Comparison of ENCODE assay signal across 20 cellular contexts in the genomic region with DNA sequence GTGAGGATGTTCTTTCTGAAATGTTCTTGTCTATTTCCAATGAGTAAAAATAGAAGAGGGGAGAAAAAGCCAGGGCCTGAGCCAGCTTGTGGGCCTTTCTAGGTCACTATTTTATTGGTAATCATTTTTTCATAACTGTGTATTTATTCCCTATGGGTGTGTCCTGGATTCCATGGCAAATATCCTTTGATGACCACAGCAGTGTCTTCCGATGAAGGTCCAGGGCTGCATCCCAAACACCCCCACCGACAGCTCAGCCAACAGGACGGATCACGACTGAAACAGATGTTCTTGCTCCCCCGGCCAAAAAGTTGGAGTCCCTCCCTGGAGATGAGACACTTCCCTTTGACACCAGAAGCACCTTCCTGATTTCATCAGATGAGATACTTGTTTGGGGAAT.
DNase-seq lines count a peak whose midpoint lies in the region; ATAC-seq and TF ChIP-seq lines count a peak whose summit lies in the region.
"Had no signal": no experiment of that assay in that cellular context is flagged by ENCODE, and none has a peak within 500 bp of the region (broad histone marks: within the 10 kb centered on the region; RNA-seq: fewer than 3 reads in every experiment).

No MANE protein-coding gene starts in this region.

- intact Hi-C loops in left ventricle myocardium superior (cut with micrococcal nuclease) = no loop called here

- H3K4me1 ChIP-seq in RWPE2 (ENCODE audit: insufficient read depth, poor library complexity, severe bottlenecking) (peaks cover 34% of the 10 kb centered on the region), skeletal muscle tissue (ENCODE audit: control insufficient read depth in 3 of 3, insufficient read depth in 3 of 3, low read length in 3 of 3) (peaks cover 0 to 8% (median 2%) of the 10 kb centered on the region in 3 donors)
- H3K4me1 ChIP-seq: BE2C, SJCRH30 had no signal

- H3K9me3 ChIP-seq in MG63 (no peaks in the 10 kb centered on the region), RWPE2 (ENCODE audit: severe bottlenecking) (peaks cover 3% of the 10 kb centered on the region), skeletal muscle tissue (ENCODE audit: control insufficient read depth in 3 of 3, low read length in 3 of 3) (no peaks in the 10 kb centered on the region)
- H3K9me3 ChIP-seq: BE2C, SJCRH30 had no signal

- H3K4me3 ChIP-seq in MG63 (no peak overlapping the region), RWPE2 (ENCODE audit: severe bottlenecking) (no peak overlapping the region), skeletal muscle tissue (ENCODE audit: low read length in 3 of 3) (no peak overlapping the region)
- H3K4me3 ChIP-seq: SJCRH30 had no signal

- peak; percentile 8 for DNase-seq in MG63
- DNase-seq in RWPE2 (ENCODE audit: low spot score) = no peak
- peak; percentile 57 for DNase-seq in left ventricle myocardium superior
- DNase-seq in GM03348 (ENCODE audit: low spot score) = no peak
- no peak for DNase-seq in stimulated activated CD8-positive, alpha-beta memory T cell treated with anti-CD3 and anti-CD28 coated beads, Interleukin-4, amount 100 ng/mL, for 48 hours
- no peak for DNase-seq in kidney glomerular epithelial cell (lab: John Stamatoyannopoulos, UW)
- DNase-seq: BE2C; CD4-positive, CD25-positive, alpha-beta regulatory T cell; EL; GF-D8; H9; HFFc6; Kasumi-1; NCI-H1417; NCI-H187; NCI-H446; NCI-H526; RPMI8226; SJCRH30 had no signal

- H3K36me3 ChIP-seq in MG63 = no peaks in the 10 kb centered on the region
- no peaks in the 10 kb centered on the region for H3K36me3 ChIP-seq in RWPE2 (ENCODE audit: low read depth)
- H3K36me3 ChIP-seq in skeletal muscle tissue (ENCODE audit: control insufficient read depth in 3 of 3, insufficient read depth in 3 of 3, low read length in 3 of 3) = no peaks in the 10 kb centered on the region
- H3K36me3 ChIP-seq: BE2C, SJCRH30 had no signal

- no peak overlapping the region for H3K9ac ChIP-seq in skeletal muscle tissue (ENCODE audit: low read depth in 1 of 3, low read length in 3 of 3)

- ATAC-seq in RWPE2 (ENCODE audit: low read depth) (no peak), left ventricle myocardium superior (peak; percentile 83)

- no peak for TF ChIP-seq CTCF in RWPE2 (IDR thresholded peaks at IDR 0.05; ENCODE audit: poor library complexity, severe bottlenecking)

- H3K27me3 ChIP-seq in MG63 = no peaks in the 10 kb centered on the region
- no peaks in the 10 kb centered on the region for H3K27me3 ChIP-seq in RWPE2 (ENCODE audit: insufficient read depth, poor library complexity, severe bottlenecking)
- H3K27me3 ChIP-seq in skeletal muscle tissue (ENCODE audit: control insufficient read depth in 3 of 3, insufficient read depth in 3 of 3, low read length in 3 of 3) = peaks cover 0 to 4% (median 0%) of the 10 kb centered on the region in 3 donors
- H3K27me3 ChIP-seq: BE2C, SJCRH30 had no signal

- peak overlapping the region; percentile 85 for H3K27ac ChIP-seq in RWPE2 (ENCODE audit: poor library complexity, severe bottlenecking)
- peak overlapping the region; percentile 29 for H3K27ac ChIP-seq in skeletal muscle tissue (ENCODE audit: low read depth, low read length)
- H3K27ac ChIP-seq: SJCRH30 had no signal

Comparison
In these comparisons a context has a peak if more than half of its experiments do, and no peak if none do; other contexts are left out.
1. DNase-seq: peak in MG63 (single experiment) and left ventricle myocardium superior (single experiment); none in RWPE2 (single experiment), GM03348 (single experiment), stimulated activated CD8-positive, alpha-beta memory T cell treated with anti-CD3 and anti-CD28 coated beads, Interleukin-4, amount 100 ng/mL, for 48 hours (single experiment) and kidney glomerular epithelial cell (single experiment).